In the genomic region with DNA sequence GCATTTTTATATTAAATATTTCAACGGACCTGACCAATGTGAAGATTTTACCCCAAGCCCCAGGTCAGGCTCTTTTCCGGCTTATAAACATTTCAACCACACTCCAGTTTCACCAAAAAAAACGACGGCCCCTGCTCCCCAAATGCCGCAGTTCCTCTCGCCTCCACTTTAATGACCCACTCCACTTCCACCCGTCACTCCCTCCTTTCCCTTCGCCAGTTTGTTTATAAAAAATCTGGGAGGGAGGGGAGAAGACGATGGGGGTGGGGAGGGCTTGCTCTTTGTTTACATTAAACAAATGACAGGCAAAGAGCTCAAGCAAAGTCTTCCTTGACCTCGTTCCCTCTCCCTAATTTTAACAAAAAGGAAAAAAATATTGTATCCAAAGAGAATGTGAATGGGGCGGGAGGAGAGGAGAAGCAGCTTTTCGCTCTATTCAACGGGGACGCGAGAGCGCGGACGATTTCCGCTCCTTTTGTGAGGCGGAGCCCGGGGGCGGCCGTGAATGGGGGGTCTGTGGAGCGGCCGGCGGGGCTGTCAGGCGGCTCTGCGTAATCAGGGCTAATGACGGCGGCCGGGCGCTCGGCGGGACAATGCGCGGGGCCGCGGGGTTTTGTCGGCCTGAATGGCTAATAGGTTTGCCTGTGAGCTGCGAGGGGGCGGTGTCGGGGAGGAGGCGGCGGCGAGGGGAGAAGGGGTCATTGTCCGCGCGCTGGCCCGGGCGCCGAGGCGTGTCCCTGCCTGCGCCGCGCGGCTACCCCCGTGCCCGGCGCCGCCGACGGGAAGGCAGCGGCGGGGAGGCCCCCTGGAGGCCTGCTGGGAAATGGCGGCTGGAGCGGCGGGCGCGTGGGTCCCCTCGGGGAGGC, we compare ENCODE assay signal across 8 cellular contexts. TPM values are rescaled to one million over a fixed set of nuclear protein-coding genes. Genes with fewer than 3 reads are reported as not detected.
A peak's percentile ranks its signal among the peaks of the same experiment; 100 is the strongest.
DNase-seq lines count a peak whose midpoint lies in the region; ATAC-seq and TF ChIP-seq lines count a peak whose summit lies in the region.

No MANE protein-coding gene starts in this region.

- H3K9me3 ChIP-seq in ascending aorta (no peaks in the 10 kb centered on the region), transverse colon (no peaks in the 10 kb centered on the region)

- ATAC-seq in GM18868 (IDR thresholded peaks at IDR 0.05; ENCODE audit: unreplicated experiment) = peak; percentile 63
- peak; percentile 52 for ATAC-seq in left colon
- no peak for ATAC-seq in GM21423 (IDR thresholded peaks at IDR 0.05; ENCODE audit: unreplicated experiment)

- no peak for TF ChIP-seq EP300 in transverse colon (IDR thresholded peaks at IDR 0.05; ENCODE audit: low read depth)

- TF ChIP-seq CTCF in ascending aorta (IDR thresholded peaks at IDR 0.05) = peak in 1 of 3 experiments; percentile 9
- TF ChIP-seq CTCF in transverse colon (IDR thresholded peaks at IDR 0.05) = peak in 3 of 5 experiments; percentile 24 to 29 (median 28)

- H3K4me1 ChIP-seq in ACC112 (ENCODE audit: control insufficient read depth, insufficient read depth, low read length, unreplicated experiment) (no peaks in the 10 kb centered on the region), ascending aorta (peaks cover 0 to 11% of the 10 kb centered on the region in 2 donors), transverse colon (peaks cover 6 to 29% (median 12%) of the 10 kb centered on the region in 4 donors)

- peak overlapping the region; percentile 74 for H3K4me3 ChIP-seq in ACC112 (ENCODE audit: low read depth, low read length)
- H3K4me3 ChIP-seq in ascending aorta = peak overlapping the region; percentile 44 to 56
- H3K4me3 ChIP-seq in transverse colon = peak overlapping the region in 3 of 4 donors; percentile 11 to 49 (median 18)

- TF ChIP-seq POLR2A in transverse colon (IDR thresholded peaks at IDR 0.05) = no peak

- no peak overlapping the region for H3K27ac ChIP-seq in ACC112 (ENCODE audit: low read depth, low read length)
- no peak overlapping the region for H3K27ac ChIP-seq in ascending aorta
- H3K27ac ChIP-seq in transverse colon = no peak overlapping the region

- H3K27me3 ChIP-seq in ACC112 (ENCODE audit: insufficient read depth, low read length) (peaks cover 95% of the 10 kb centered on the region), ascending aorta (peaks cover 38% of the 10 kb centered on the region), transverse colon (peaks cover 92% of the 10 kb centered on the region)

- intact Hi-C loops in ascending aorta (cut with DNase I) (no loop called here), left colon (cut with DNase I, micrococcal nuclease) (no loop called here), transverse colon (cut with DNase I; ENCODE audit: low total_unique reads) (no loop called here)

- DNase-seq in NCI-H2029 treated with DMSO at 0.1 percent for 48 hours (lab: John Stamatoyannopoulos, UW) (peak; percentile 95), ascending aorta (ENCODE audit: low spot score in 2 of 2) (no peak), left colon (no peak), transverse colon (no peak), SIG-M5 (lab: John Stamatoyannopoulos, UW) (no peak)

- WGBS in transverse colon (ENCODE audit: low coverage in 1 of 2), 2 donors = 3 to 9% methylated on average over 12 to 39 of the region's 70 CpGs

- no peaks in the 10 kb centered on the region for H3K79me2 ChIP-seq in ACC112 (ENCODE audit: control insufficient read depth, insufficient read depth, low read length, unreplicated experiment)

- H3K36me3 ChIP-seq in ACC112 (ENCODE audit: insufficient read depth, low read length) (no peaks in the 10 kb centered on the region), ascending aorta (no peaks in the 10 kb centered on the region), transverse colon (no peaks in the 10 kb centered on the region)

- H2AFZ ChIP-seq in ACC112 (ENCODE audit: low read length, unreplicated experiment) = peak overlapping the region; percentile 61

- in situ Hi-C loops in transverse colon (cut with MboI; ENCODE audit: low pct_ligation_motif_present in 1 of 4, low pct_unique_long_range_greater_than_20kb in 1 of 4, low sequenced_read_pairs in 3 of 4) = no loop called here

RNA-seq across cellular contexts. Expression of a gene that starts 5.7 kb away (rescaled TPM):
- total RNA-seq in ascending aorta = not detected
- total RNA-seq in left colon = not detected
- total RNA-seq in transverse colon = not detected

RNA-seq across cellular contexts. Expression of a gene that starts 28.7 kb away (rescaled TPM):
- total RNA-seq in ascending aorta = 7.9 TPM
- not detected for total RNA-seq in left colon
- total RNA-seq in transverse colon = under 1 TPM in 2 of 4 donors, not detected in 2; 0.16 to 0.55 TPM

Comparison
In these comparisons a context has a peak if more than half of its experiments do, and no peak if none do; other contexts are left out.
1. H3K4me3 ChIP-seq: peak in every context shown above with its lines; median percentile 74 in ACC112; 50 in ascending aorta; 18 in transverse colon.